ENCODE assay signal across 9 cellular contexts in genomic region chr7:98240961-98241673, GRCh38. TPM values are rescaled to one million over a fixed set of nuclear protein-coding genes. Genes with fewer than 3 reads are reported as not detected.
DNase-seq lines count a peak whose midpoint lies in the region; TF ChIP-seq lines count a peak whose summit lies in the region.
"Had no signal": no experiment of that assay in that cellular context is flagged by ENCODE, and none has a peak within 500 bp of the region (broad histone marks: within the 10 kb centered on the region; RNA-seq: fewer than 3 reads in every experiment).

No MANE protein-coding gene starts in this region.

- H3K4me3 Mint-ChIP-seq in activated naive CD4-positive, alpha-beta T cell treated with anti-CD3 and anti-CD28 coated beads, Interleukin-2, amount 10 ng/mL, durations not matched to agents 7 days and 5 days, result no peak overlapping the region

- TF ChIP-seq CTCF in AG10803 (conservative IDR thresholded peaks at IDR 0.05; ENCODE audit: low read length) (peak; percentile 62), GM12875 (IDR thresholded peaks at IDR 0.05; ENCODE audit: borderline replicate concordance, insufficient read depth, low read depth, low read length) (peak; percentile 88)

- peak; percentile 15 for DNase-seq in AG10803 (ENCODE audit: low read depth)
- peak; percentile 22 for DNase-seq in LHCN-M2 (ENCODE audit: low read depth)
- peak; percentile 43 for DNase-seq in activated naive CD4-positive, alpha-beta T cell treated with anti-CD3 and anti-CD28 coated beads, Interleukin-2, amount 10 ng/mL, durations not matched to agents 7 days and 5 days
- peak; percentile 83 for DNase-seq in hepatic stellate cell (ENCODE audit: low spot score)
- peak; percentile 27 for DNase-seq in stimulated activated CD4-positive, alpha-beta T cell treated with anti-CD3 and anti-CD28 coated beads, Interleukin-4, amount 100 ng/mL, for 1 hour
- no peak for DNase-seq in NCI-H128 (lab: John Stamatoyannopoulos, UW; ENCODE audit: unreplicated experiment)
- DNase-seq in NCI-H1694 (lab: John Stamatoyannopoulos, UW), result no peak

- CTCF ChIA-PET in activated naive CD4-positive, alpha-beta T cell treated with anti-CD3 and anti-CD28 coated beads, Interleukin-2, amount 10 ng/mL, durations not matched to agents 7 days and 5 days (lab: Charles Lee), result interaction anchor here (0.7 kb wide), 1 partner anchor 135 kb away, joined by 3 read pairs; no protein-coding TSS in a partner anchor

- no peak overlapping the region for H3K4me3 ChIP-seq in AG10803 (ENCODE audit: low read length)
- no peak overlapping the region for H3K4me3 ChIP-seq in GM12875 (ENCODE audit: low read depth, low read length)

- H3K27me3 Mint-ChIP-seq in activated naive CD4-positive, alpha-beta T cell treated with anti-CD3 and anti-CD28 coated beads, Interleukin-2, amount 10 ng/mL, durations not matched to agents 7 days and 5 days, result no peaks in the 10 kb centered on the region

- peak overlapping the region; percentile 33 for H3K27ac Mint-ChIP-seq in activated naive CD4-positive, alpha-beta T cell treated with anti-CD3 and anti-CD28 coated beads, Interleukin-2, amount 10 ng/mL, durations not matched to agents 7 days and 5 days

- peaks cover 53% of the 10 kb centered on the region for H3K36me3 Mint-ChIP-seq in activated naive CD4-positive, alpha-beta T cell treated with anti-CD3 and anti-CD28 coated beads, Interleukin-2, amount 10 ng/mL, durations not matched to agents 7 days and 5 days

- H3K9me3 Mint-ChIP-seq in activated naive CD4-positive, alpha-beta T cell treated with anti-CD3 and anti-CD28 coated beads, Interleukin-2, amount 10 ng/mL, durations not matched to agents 7 days and 5 days, result no peaks in the 10 kb centered on the region

- peaks cover 3% of the 10 kb centered on the region for H3K4me1 Mint-ChIP-seq in activated naive CD4-positive, alpha-beta T cell treated with anti-CD3 and anti-CD28 coated beads, Interleukin-2, amount 10 ng/mL, durations not matched to agents 7 days and 5 days

RNA-seq across cellular contexts. Expression of gene TECPR1, which starts 10.9 kb away (rescaled TPM):
- total RNA-seq in LHCN-M2 (2014; rRNA removed), result 36.5 and 61.1 TPM in 2 replicates
- polyA plus RNA-seq in LHCN-M2 (2012), result 22.5 TPM

RNA-seq across cellular contexts. Expression of gene BHLHA15, which starts 29.9 kb away (rescaled TPM):
- 0.45 TPM in 1 of 2 replicates, not detected in the other for total RNA-seq in LHCN-M2 (2014; rRNA removed)
- polyA plus RNA-seq in LHCN-M2 (2012), result 0.15 TPM
- total RNA-seq: subcutaneous adipose tissue had no signal

RNA-seq across cellular contexts. Expression of gene BRI3, which starts 40.4 kb away (rescaled TPM):
- total RNA-seq in LHCN-M2 (2014; rRNA removed), result 49.6 and 67.6 TPM in 2 replicates
- polyA plus RNA-seq in LHCN-M2 (2012), result 752 TPM

Comparison
In these comparisons a context has a peak if more than half of its experiments do, and no peak if none do; other contexts are left out.
1. DNase-seq: peak in AG10803 (single experiment), LHCN-M2 (single experiment), activated naive CD4-positive, alpha-beta T cell treated with anti-CD3 and anti-CD28 coated beads, Interleukin-2, amount 10 ng/mL, durations not matched to agents 7 days and 5 days (single experiment), hepatic stellate cell (single experiment) and stimulated activated CD4-positive, alpha-beta T cell treated with anti-CD3 and anti-CD28 coated beads, Interleukin-4, amount 100 ng/mL, for 1 hour (single experiment); none in NCI-H128 (single experiment) and NCI-H1694 (single experiment).